ENCODE assay signal across 1 cellular context in genomic region chr6:43770417-43771209, GRCh38.
TF ChIP-seq lines count a peak whose summit lies in the region.

No MANE protein-coding gene starts in this region.

TF ChIP-seq in HepG2, 621 proteins besides CTCF, POLR2A, EP300 and RAD21 (continued from another document and continues in another):
- TF ChIP-seq ZNF350 (CRISPR knock-in tag; IDR thresholded peaks at IDR 0.05; ENCODE audit: borderline replicate concordance, low read depth) = no peak
- TF ChIP-seq, protein P1, sequence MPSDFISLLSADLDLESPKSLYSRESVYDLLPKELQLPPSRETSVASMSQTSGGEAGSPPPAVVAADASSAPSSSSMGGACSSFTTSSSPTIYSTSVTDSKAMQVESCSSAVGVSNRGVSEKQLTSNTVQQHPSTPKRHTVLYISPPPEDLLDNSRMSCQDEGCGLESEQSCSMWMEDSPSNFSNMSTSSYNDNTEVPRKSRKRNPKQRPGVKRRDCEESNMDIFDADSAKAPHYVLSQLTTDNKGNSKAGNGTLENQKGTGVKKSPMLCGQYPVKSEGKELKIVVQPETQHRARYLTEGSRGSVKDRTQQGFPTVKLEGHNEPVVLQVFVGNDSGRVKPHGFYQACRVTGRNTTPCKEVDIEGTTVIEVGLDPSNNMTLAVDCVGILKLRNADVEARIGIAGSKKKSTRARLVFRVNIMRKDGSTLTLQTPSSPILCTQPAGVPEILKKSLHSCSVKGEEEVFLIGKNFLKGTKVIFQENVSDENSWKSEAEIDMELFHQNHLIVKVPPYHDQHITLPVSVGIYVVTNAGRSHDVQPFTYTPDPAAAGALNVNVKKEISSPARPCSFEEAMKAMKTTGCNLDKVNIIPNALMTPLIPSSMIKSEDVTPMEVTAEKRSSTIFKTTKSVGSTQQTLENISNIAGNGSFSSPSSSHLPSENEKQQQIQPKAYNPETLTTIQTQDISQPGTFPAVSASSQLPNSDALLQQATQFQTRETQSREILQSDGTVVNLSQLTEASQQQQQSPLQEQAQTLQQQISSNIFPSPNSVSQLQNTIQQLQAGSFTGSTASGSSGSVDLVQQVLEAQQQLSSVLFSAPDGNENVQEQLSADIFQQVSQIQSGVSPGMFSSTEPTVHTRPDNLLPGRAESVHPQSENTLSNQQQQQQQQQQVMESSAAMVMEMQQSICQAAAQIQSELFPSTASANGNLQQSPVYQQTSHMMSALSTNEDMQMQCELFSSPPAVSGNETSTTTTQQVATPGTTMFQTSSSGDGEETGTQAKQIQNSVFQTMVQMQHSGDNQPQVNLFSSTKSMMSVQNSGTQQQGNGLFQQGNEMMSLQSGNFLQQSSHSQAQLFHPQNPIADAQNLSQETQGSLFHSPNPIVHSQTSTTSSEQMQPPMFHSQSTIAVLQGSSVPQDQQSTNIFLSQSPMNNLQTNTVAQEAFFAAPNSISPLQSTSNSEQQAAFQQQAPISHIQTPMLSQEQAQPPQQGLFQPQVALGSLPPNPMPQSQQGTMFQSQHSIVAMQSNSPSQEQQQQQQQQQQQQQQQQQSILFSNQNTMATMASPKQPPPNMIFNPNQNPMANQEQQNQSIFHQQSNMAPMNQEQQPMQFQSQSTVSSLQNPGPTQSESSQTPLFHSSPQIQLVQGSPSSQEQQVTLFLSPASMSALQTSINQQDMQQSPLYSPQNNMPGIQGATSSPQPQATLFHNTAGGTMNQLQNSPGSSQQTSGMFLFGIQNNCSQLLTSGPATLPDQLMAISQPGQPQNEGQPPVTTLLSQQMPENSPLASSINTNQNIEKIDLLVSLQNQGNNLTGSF (CRISPR knock-in tag; IDR thresholded peaks at IDR 0.05) = no peak
- peak; percentile 24 for TF ChIP-seq YY1 (IDR thresholded peaks at IDR 0.05; ENCODE audit: insufficient read depth, insufficient replicate concordance, low read depth, low read length)
- TF ChIP-seq, protein P2, sequence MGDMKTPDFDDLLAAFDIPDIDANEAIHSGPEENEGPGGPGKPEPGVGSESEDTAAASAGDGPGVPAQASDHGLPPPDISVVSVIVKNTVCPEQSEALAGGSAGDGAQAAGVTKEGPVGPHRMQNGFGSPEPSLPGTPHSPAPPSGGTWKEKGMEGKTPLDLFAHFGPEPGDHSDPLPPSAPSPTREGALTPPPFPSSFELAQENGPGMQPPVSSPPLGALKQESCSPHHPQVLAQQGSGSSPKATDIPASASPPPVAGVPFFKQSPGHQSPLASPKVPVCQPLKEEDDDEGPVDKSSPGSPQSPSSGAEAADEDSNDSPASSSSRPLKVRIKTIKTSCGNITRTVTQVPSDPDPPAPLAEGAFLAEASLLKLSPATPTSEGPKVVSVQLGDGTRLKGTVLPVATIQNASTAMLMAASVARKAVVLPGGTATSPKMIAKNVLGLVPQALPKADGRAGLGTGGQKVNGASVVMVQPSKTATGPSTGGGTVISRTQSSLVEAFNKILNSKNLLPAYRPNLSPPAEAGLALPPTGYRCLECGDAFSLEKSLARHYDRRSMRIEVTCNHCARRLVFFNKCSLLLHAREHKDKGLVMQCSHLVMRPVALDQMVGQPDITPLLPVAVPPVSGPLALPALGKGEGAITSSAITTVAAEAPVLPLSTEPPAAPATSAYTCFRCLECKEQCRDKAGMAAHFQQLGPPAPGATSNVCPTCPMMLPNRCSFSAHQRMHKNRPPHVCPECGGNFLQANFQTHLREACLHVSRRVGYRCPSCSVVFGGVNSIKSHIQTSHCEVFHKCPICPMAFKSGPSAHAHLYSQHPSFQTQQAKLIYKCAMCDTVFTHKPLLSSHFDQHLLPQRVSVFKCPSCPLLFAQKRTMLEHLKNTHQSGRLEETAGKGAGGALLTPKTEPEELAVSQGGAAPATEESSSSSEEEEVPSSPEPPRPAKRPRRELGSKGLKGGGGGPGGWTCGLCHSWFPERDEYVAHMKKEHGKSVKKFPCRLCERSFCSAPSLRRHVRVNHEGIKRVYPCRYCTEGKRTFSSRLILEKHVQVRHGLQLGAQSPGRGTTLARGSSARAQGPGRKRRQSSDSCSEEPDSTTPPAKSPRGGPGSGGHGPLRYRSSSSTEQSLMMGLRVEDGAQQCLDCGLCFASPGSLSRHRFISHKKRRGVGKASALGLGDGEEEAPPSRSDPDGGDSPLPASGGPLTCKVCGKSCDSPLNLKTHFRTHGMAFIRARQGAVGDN (CRISPR knock-in tag; IDR thresholded peaks at IDR 0.05) = no peak
- TF ChIP-seq ZNF614 (CRISPR knock-in tag; IDR thresholded peaks at IDR 0.05; ENCODE audit: borderline replicate concordance) = no peak
- TF ChIP-seq ZFP36L1 (CRISPR knock-in tag; IDR thresholded peaks at IDR 0.05) = no peak; the same call in 1 of the 2 replicates
- TF ChIP-seq SPEN (CRISPR knock-in tag; IDR thresholded peaks at IDR 0.05; ENCODE audit: low read depth) = peak; percentile 10
- TF ChIP-seq ZNF556 (CRISPR knock-in tag; IDR thresholded peaks at IDR 0.05; ENCODE audit: borderline replicate concordance) = peak; percentile 10; the same call in 1 of the 2 replicates
- TF ChIP-seq ZFP82 (CRISPR knock-in tag; IDR thresholded peaks at IDR 0.05; ENCODE audit: borderline replicate concordance) = 0 out of 2 replicates have a peak, but pooled peaks have one; percentile 32
- TF ChIP-seq SNAPC2 (CRISPR knock-in tag; IDR thresholded peaks at IDR 0.05) = 0 out of 2 replicates have a peak, but pooled peaks have one; percentile 19
- 0 out of 2 replicates have a peak, but pooled peaks have one; percentile 14 for TF ChIP-seq AKNA (CRISPR knock-in tag; IDR thresholded peaks at IDR 0.05; ENCODE audit: borderline replicate concordance)
- TF ChIP-seq ZNF674 (CRISPR knock-in tag; IDR thresholded peaks at IDR 0.05; ENCODE audit: low read depth) = peak; percentile 37; the same call in 1 of the 2 replicates
- TF ChIP-seq ZBTB42 (CRISPR knock-in tag; IDR thresholded peaks at IDR 0.05) = 0 out of 2 replicates have a peak, but pooled peaks have one; percentile 83
- 0 out of 2 replicates have a peak, but pooled peaks have one; percentile 59 for TF ChIP-seq TMF1 (CRISPR knock-in tag; IDR thresholded peaks at IDR 0.05; ENCODE audit: low read depth)
- no peak for TF ChIP-seq MAFF (IDR thresholded peaks at IDR 0.05; ENCODE audit: low read depth, low read length)
- TF ChIP-seq, protein P3, sequence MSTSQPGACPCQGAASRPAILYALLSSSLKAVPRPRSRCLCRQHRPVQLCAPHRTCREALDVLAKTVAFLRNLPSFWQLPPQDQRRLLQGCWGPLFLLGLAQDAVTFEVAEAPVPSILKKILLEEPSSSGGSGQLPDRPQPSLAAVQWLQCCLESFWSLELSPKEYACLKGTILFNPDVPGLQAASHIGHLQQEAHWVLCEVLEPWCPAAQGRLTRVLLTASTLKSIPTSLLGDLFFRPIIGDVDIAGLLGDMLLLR (CRISPR knock-in tag; IDR thresholded peaks at IDR 0.05) = peak; percentile 60; the same call in 1 of the 2 replicates
- TF ChIP-seq ZNF260 (CRISPR knock-in tag; IDR thresholded peaks at IDR 0.05; ENCODE audit: borderline replicate concordance, low read depth) = no peak
- TF ChIP-seq ZNF589 (CRISPR knock-in tag; conservative IDR thresholded peaks at IDR 0.05) = no peak
- 0 out of 2 replicates have a peak, but pooled peaks have one; percentile 51 for TF ChIP-seq ZNF354B (CRISPR knock-in tag; IDR thresholded peaks at IDR 0.05)
- peak; percentile 50 for TF ChIP-seq TAF1 (CRISPR knock-in tag; IDR thresholded peaks at IDR 0.05)
- TF ChIP-seq BHLHE40 (IDR thresholded peaks at IDR 0.05; ENCODE audit: low read length) = no peak
- TF ChIP-seq SAFB2 (CRISPR knock-in tag; IDR thresholded peaks at IDR 0.05; ENCODE audit: borderline replicate concordance, low read depth) = no peak
- TF ChIP-seq HNRNPK (IDR thresholded peaks at IDR 0.05; ENCODE audit: low read depth, low read length, poor library complexity, severe bottlenecking) = peak; percentile 29
- no peak for TF ChIP-seq STAT5B (CRISPR knock-in tag; IDR thresholded peaks at IDR 0.05)
- no peak for TF ChIP-seq ZNF749 (CRISPR knock-in tag; IDR thresholded peaks at IDR 0.05; ENCODE audit: borderline replicate concordance)
- TF ChIP-seq, protein P4, sequence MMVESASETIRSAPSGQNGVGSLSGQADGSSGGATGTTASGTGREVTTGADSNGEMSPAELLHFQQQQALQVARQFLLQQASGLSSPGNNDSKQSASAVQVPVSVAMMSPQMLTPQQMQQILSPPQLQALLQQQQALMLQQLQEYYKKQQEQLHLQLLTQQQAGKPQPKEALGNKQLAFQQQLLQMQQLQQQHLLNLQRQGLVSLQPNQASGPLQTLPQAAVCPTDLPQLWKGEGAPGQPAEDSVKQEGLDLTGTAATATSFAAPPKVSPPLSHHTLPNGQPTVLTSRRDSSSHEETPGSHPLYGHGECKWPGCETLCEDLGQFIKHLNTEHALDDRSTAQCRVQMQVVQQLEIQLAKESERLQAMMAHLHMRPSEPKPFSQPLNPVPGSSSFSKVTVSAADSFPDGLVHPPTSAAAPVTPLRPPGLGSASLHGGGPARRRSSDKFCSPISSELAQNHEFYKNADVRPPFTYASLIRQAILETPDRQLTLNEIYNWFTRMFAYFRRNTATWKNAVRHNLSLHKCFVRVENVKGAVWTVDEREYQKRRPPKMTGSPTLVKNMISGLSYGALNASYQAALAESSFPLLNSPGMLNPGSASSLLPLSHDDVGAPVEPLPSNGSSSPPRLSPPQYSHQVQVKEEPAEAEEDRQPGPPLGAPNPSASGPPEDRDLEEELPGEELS (CRISPR knock-in tag; IDR thresholded peaks at IDR 0.05) = peak; percentile 4; the same call in 1 of the 2 replicates
- no peak for TF ChIP-seq ARID2 (CRISPR knock-in tag; IDR thresholded peaks at IDR 0.05; ENCODE audit: borderline replicate concordance)
- no peak for TF ChIP-seq HHEX (CRISPR knock-in tag; IDR thresholded peaks at IDR 0.05)
- TF ChIP-seq PCBP1 (IDR thresholded peaks at IDR 0.05; ENCODE audit: borderline replicate concordance, low read depth, low read length) = 0 out of 2 replicates have a peak, but pooled peaks have one; percentile 26
- TF ChIP-seq ZNF430 (CRISPR knock-in tag; IDR thresholded peaks at IDR 0.05) = no peak
- TF ChIP-seq ISX (CRISPR knock-in tag; conservative IDR thresholded peaks at IDR 0.05) = peak; percentile 83
- no peak for TF ChIP-seq ZEB1 (IDR thresholded peaks at IDR 0.05; ENCODE audit: insufficient replicate concordance, low read depth)
- TF ChIP-seq ETS1 (CRISPR knock-in tag; IDR thresholded peaks at IDR 0.05) = peak; percentile 32; the same call in 1 of the 2 replicates
- TF ChIP-seq MAFG (CRISPR knock-in tag; IDR thresholded peaks at IDR 0.05) = no peak; the same call in 1 of the 2 replicates
- TF ChIP-seq ZNF790 (CRISPR knock-in tag; IDR thresholded peaks at IDR 0.05; ENCODE audit: borderline replicate concordance) = peak; percentile 21; the same call in 1 of the 2 replicates
- TF ChIP-seq KDM5B (CRISPR knock-in tag; IDR thresholded peaks at IDR 0.05; ENCODE audit: borderline replicate concordance) = no peak
- TF ChIP-seq ZNF619 (CRISPR knock-in tag; IDR thresholded peaks at IDR 0.05) = no peak
- TF ChIP-seq E2F2 (CRISPR knock-in tag; IDR thresholded peaks at IDR 0.05; ENCODE audit: borderline replicate concordance) = 0 out of 2 replicates have a peak, but pooled peaks have one; percentile 3
- no peak for TF ChIP-seq KDM3A (CRISPR knock-in tag; IDR thresholded peaks at IDR 0.05; ENCODE audit: low read depth)
- no peak for TF ChIP-seq HNF4G (IDR thresholded peaks at IDR 0.05; ENCODE audit: borderline replicate concordance, low read depth, low read length)
- TF ChIP-seq HNF4G (CRISPR knock-in tag; IDR thresholded peaks at IDR 0.05; ENCODE audit: borderline replicate concordance, low read depth) = no peak
- 0 out of 2 replicates have a peak, but pooled peaks have one; percentile 46 for TF ChIP-seq DR1 (CRISPR knock-in tag; IDR thresholded peaks at IDR 0.05)
- peak; percentile 12; the same call in 1 of the 2 replicates for TF ChIP-seq KLF12 (CRISPR knock-in tag; IDR thresholded peaks at IDR 0.05; ENCODE audit: borderline replicate concordance)
- TF ChIP-seq POLR2G (IDR thresholded peaks at IDR 0.05; ENCODE audit: low read depth, low read length) = peak; percentile 74
